9 cellular contexts compared by ENCODE assay signal in the genomic region with DNA sequence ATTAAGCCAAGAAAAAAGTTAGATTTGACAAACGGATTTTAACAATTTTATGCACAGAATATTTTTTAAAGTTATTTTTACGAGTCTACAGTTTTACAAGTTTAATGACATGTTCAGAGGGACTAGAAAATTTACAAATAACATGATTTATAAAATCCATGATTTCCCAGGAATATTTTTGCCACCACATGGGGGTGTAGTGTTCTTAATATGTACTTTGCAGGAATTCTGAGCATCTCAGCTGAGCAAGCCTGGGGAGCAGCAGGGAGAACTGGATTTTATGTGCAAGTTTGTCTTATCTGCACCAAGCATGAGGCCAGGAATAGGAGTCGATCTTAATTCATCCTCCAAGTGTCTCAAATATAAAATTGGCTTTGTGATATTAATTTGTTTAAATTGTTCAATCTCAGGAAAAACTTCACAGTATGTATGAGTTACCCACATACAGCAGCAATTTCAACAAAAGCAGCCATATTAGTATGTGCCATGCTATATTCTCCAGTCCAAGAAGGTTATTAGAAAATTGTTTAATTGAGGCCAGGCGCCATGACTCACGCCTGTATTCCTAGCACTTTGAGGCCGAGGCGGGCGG.
DNase-seq lines count a peak whose midpoint lies in the region; FAIRE-seq and TF ChIP-seq lines count a peak whose summit lies in the region.
"Had no signal": no experiment of that assay in that cellular context is flagged by ENCODE, and none has a peak within 500 bp of the region (broad histone marks: within the 10 kb centered on the region; RNA-seq: fewer than 3 reads in every experiment).

No MANE protein-coding gene starts in this region.

- no peak for DNase-seq in BJ (ENCODE audit: low read depth)
- peak; percentile 4 for DNase-seq in HuH-7.5 (ENCODE audit: low spot score)
- peak; percentile 35 for DNase-seq in astrocyte (ENCODE audit: low read depth)
- peak; percentile 23 for DNase-seq in mesenchymal stem cell
- DNase-seq in NCI-H1048 (lab: John Stamatoyannopoulos, UW), result no peak
- DNase-seq in activated CD4-positive, alpha-beta T cell treated with anti-CD3 and anti-CD28 coated beads for 1 hour, result no peak
- DNase-seq in activated naive CD4-positive, alpha-beta T cell (lab: John Stamatoyannopoulos, UW), result no peak
- no peak for DNase-seq in KG1 (lab: John Stamatoyannopoulos, UW)

- no peaks in the 10 kb centered on the region for H3K9me3 ChIP-seq in astrocyte (ENCODE audit: insufficient read depth, low read depth, low read length)
- peaks cover 11% of the 10 kb centered on the region for H3K9me3 ChIP-seq in mesenchymal stem cell (ENCODE audit: control insufficient read depth, low read length)

- POLR2A ChIA-PET in BJ (lab: Charles Lee), result no interaction called here

- H4K20me1 ChIP-seq in astrocyte (ENCODE audit: insufficient read depth, low read length), result no peaks in the 10 kb centered on the region

- no peak overlapping the region for H3K4me2 ChIP-seq in astrocyte (ENCODE audit: low read length)
- no peak overlapping the region for H3K4me2 ChIP-seq in mesenchymal stem cell (ENCODE audit: low read length, poor library complexity, severe bottlenecking)

- H3K4ac ChIP-seq in mesenchymal stem cell (ENCODE audit: low read depth in 1 of 2, low read length in 2 of 2), result no peak overlapping the region

- H3K4me3 Mint-ChIP-seq in astrocyte (ENCODE audit: unreplicated experiment), result no peak overlapping the region

- H2AK5ac ChIP-seq in mesenchymal stem cell (ENCODE audit: low read length, severe bottlenecking), result no peak overlapping the region

- WGBS in mesenchymal stem cell, result 97% methylated on average over 5 of the region's 8 CpGs

- H3K18ac ChIP-seq in mesenchymal stem cell (ENCODE audit: low read depth in 1 of 2, low read length in 2 of 2), result no peak overlapping the region

- H3K27ac Mint-ChIP-seq in astrocyte (ENCODE audit: unreplicated experiment), result no peak overlapping the region

- no peaks in the 10 kb centered on the region for H3K79me1 ChIP-seq in mesenchymal stem cell (replicated peaks; ENCODE audit: low read length, poor library complexity, severe bottlenecking)

- no peaks in the 10 kb centered on the region for H3K27me3 ChIP-seq in BJ (ENCODE audit: control insufficient read depth, insufficient read depth, low read length)
- no peaks in the 10 kb centered on the region for H3K27me3 ChIP-seq in astrocyte (ENCODE audit: insufficient read depth, low read length)
- H3K27me3 ChIP-seq in mesenchymal stem cell (ENCODE audit: control insufficient read depth in 1 of 2, insufficient read depth in 1 of 2, low read length in 2 of 2), result no peaks in the 10 kb centered on the region

- H3K14ac ChIP-seq in mesenchymal stem cell (ENCODE audit: low read length in 2 of 2), result no peak overlapping the region

- no peak overlapping the region for H3K23ac ChIP-seq in mesenchymal stem cell (ENCODE audit: low read length in 2 of 2)

- H3K79me2 ChIP-seq in astrocyte (ENCODE audit: insufficient read depth, low read length), result no peaks in the 10 kb centered on the region

- no peaks in the 10 kb centered on the region for H3K27me3 Mint-ChIP-seq in astrocyte (ENCODE audit: low read depth, unreplicated experiment)

- H3K36me3 Mint-ChIP-seq in astrocyte (ENCODE audit: low read depth, unreplicated experiment), result peaks cover 4% of the 10 kb centered on the region

- H3K4me1 ChIP-seq in astrocyte (ENCODE audit: insufficient read depth, low read length) (no peaks in the 10 kb centered on the region), mesenchymal stem cell (ENCODE audit: control insufficient read depth, insufficient read depth, low read depth, low read length) (no peaks in the 10 kb centered on the region)

- TF ChIP-seq CTCF in BJ (IDR thresholded peaks at IDR 0.05; ENCODE audit: insufficient read depth, low read depth, low read length), result peak; percentile 39
- TF ChIP-seq CTCF in astrocyte (IDR thresholded peaks at IDR 0.05; ENCODE audit: insufficient read depth, low read depth, low read length), result peak; percentile 61

- H3K4me3 ChIP-seq in BJ (ENCODE audit: low read depth, low read length) (no peak overlapping the region), astrocyte (ENCODE audit: insufficient read depth, low read depth, low read length) (no peak overlapping the region), mesenchymal stem cell (ENCODE audit: insufficient read depth in 1 of 2, low read depth in 1 of 2, low read length in 2 of 2) (no peak overlapping the region)

- H2AFZ ChIP-seq in astrocyte (ENCODE audit: low read depth, low read length) (no peak overlapping the region), mesenchymal stem cell (ENCODE audit: low read depth, low read length) (no peak overlapping the region)

- FAIRE-seq in astrocyte (lab: Jason Lieb, UNC), result no peak
- FAIRE-seq: kidney had no signal

- H3K9ac ChIP-seq in astrocyte (ENCODE audit: low read length), result no peak overlapping the region
- no peak overlapping the region for H3K9ac ChIP-seq in mesenchymal stem cell (ENCODE audit: low read length)

- H2BK12ac ChIP-seq in mesenchymal stem cell (ENCODE audit: low read length in 2 of 2), result no peak overlapping the region

- no peak overlapping the region for H2BK15ac ChIP-seq in mesenchymal stem cell (ENCODE audit: low read depth, poor library complexity, severe bottlenecking)

- H3K36me3 ChIP-seq in BJ (ENCODE audit: control insufficient read depth, insufficient read depth, low read length) (no peaks in the 10 kb centered on the region), astrocyte (ENCODE audit: insufficient read depth, low read length) (no peaks in the 10 kb centered on the region), mesenchymal stem cell (ENCODE audit: control insufficient read depth in 1 of 2, insufficient read depth in 2 of 2, low read depth in 1 of 2, low read length in 2 of 2) (no peaks in the 10 kb centered on the region)

- no peak overlapping the region for H2BK5ac ChIP-seq in mesenchymal stem cell (ENCODE audit: low read depth, low read length, poor library complexity, severe bottlenecking)

- H4K91ac ChIP-seq in mesenchymal stem cell (ENCODE audit: low read length), result no peak overlapping the region

- CTCF ChIA-PET in BJ (lab: Yijun Ruan, JAX), result interaction anchor here (1.0 to 3.5 kb wide), 5 partner anchors 11 to 790 kb away, joined by 3 to 16 read pairs (median 5); no protein-coding TSS in a partner anchor

- H4K8ac ChIP-seq in mesenchymal stem cell (ENCODE audit: low read length), result no peak overlapping the region

- no peak overlapping the region for H2BK120ac ChIP-seq in mesenchymal stem cell (ENCODE audit: low read depth, low read length)

- H3K4me1 Mint-ChIP-seq in astrocyte (ENCODE audit: low read depth, unreplicated experiment), result no peaks in the 10 kb centered on the region

- H3K27ac ChIP-seq in astrocyte (ENCODE audit: low read depth, low read length) (no peak overlapping the region), mesenchymal stem cell (ENCODE audit: low read length, poor library complexity, severe bottlenecking) (no peak overlapping the region)

- H3K9me3 Mint-ChIP-seq in astrocyte (ENCODE audit: unreplicated experiment), result peaks cover 4% of the 10 kb centered on the region

Comparison
In these comparisons a context has a peak if more than half of its experiments do, and no peak if none do; other contexts are left out.
1. DNase-seq: peak in HuH-7.5 (single experiment), astrocyte (single experiment) and mesenchymal stem cell (single experiment); none in BJ (single experiment), NCI-H1048 (single experiment), activated CD4-positive, alpha-beta T cell treated with anti-CD3 and anti-CD28 coated beads for 1 hour (single experiment), activated naive CD4-positive, alpha-beta T cell (0 of 4) and KG1 (single experiment).